20 cellular contexts compared by ENCODE assay signal in genomic region chr5:170974487-170974886, GRCh38.
"Had no signal": no experiment of that assay in that cellular context is flagged by ENCODE, and none has a peak within 500 bp of the region (broad histone marks: within the 10 kb centered on the region; RNA-seq: fewer than 3 reads in every experiment).

No MANE protein-coding gene starts in this region.

- DNase-seq: activated CD4-positive, alpha-beta memory T cell treated with anti-CD3 and anti-CD28 coated beads for 36 hours; activated CD4-positive, alpha-beta T cell treated with anti-CD3 and anti-CD28 coated beads, Interleukin-2, amount 10 ng/mL, durations not matched to agents 24 days and 14 days; activated CD4-positive, CD25-positive, alpha-beta regulatory T cell treated with anti-CD3 and anti-CD28 coated beads, Interleukin-2, amount 50 U/mL, for 72 hours; activated CD8-positive, alpha-beta memory T cell treated with anti-CD3 and anti-CD28 coated beads, Interleukin-2, amount 50 U/mL, for 48 hours; activated gamma-delta T cell treated with Interleukin-2 at 50 U/mL for 16 hours; activated naive CD4-positive, alpha-beta T cell treated with anti-CD3 and anti-CD28 coated beads, Interleukin-2, amount 50 U/mL, for 16 hours; activated T-cell treated with anti-CD3 and anti-CD28 coated beads, Interleukin-2, amount 50 U/mL, for 4 hours; amniotic stem cell; brain microvascular endothelial cell; dorsolateral prefrontal cortex; effector memory CD4-positive, alpha-beta T cell; mammary epithelial cell; naive B cell; nephron progenitor cell; pancreas; psoas muscle; stimulated activated naive CD4-positive, alpha-beta T cell treated with Interleukin-2 at 50 U/mL for 16 hours; T1000 had no signal

- H3K27ac ChIP-seq: brain microvascular endothelial cell, coronary artery, dorsolateral prefrontal cortex, pancreas, psoas muscle, tibial nerve had no signal

- H3K4me1 ChIP-seq: pancreas, psoas muscle, tibial nerve had no signal

- H3K27me3 ChIP-seq: brain microvascular endothelial cell, dorsolateral prefrontal cortex, pancreas, tibial nerve had no signal

- H3K36me3 ChIP-seq: brain microvascular endothelial cell, pancreas, tibial nerve had no signal

- H3K4me3 ChIP-seq: coronary artery, dorsolateral prefrontal cortex, pancreas, psoas muscle, tibial nerve had no signal

- H3K9me3 ChIP-seq: pancreas, psoas muscle had no signal
